1 cellular context compared by ENCODE assay signal in the genomic region with DNA sequence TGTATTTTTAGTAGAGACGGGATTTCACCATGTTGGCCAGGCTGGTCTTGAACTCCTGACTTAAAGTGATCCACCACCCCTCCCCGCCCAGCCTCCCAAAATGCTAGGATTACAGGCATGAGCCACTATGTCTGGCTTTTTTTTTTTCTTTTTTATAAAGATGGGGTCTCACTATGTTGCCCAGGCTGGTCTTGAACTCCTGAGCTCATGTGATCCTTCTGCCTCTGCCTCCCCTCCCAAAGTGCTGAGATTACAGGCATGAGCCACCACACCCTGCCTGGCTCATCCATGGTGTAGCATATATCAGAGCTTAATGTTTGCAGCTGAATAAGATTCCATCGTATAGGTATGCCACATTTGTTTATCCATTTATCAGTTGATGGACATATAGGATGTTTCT.
TF ChIP-seq lines count a peak whose summit lies in the region.

No MANE protein-coding gene starts in this region.

TF ChIP-seq in K562, 482 proteins besides CTCF, POLR2A, EP300 and RAD21:
- peak; percentile 76 for TF ChIP-seq ZNF121 (CRISPR knock-in tag; conservative IDR thresholded peaks at IDR 0.05)
